8 cellular contexts compared by ENCODE assay signal in genomic region chr1:205591522-205592351, GRCh38.
DNase-seq lines count a peak whose midpoint lies in the region; ATAC-seq and TF ChIP-seq lines count a peak whose summit lies in the region.

No MANE protein-coding gene starts in this region.

- peak; percentile 10 for DNase-seq in AG09309 (ENCODE audit: low read depth)
- DNase-seq in NCI-H345 treated with DMSO at 0.1 percent for 48 hours (lab: John Stamatoyannopoulos, UW; ENCODE audit: unreplicated experiment), result peak; percentile 78
- DNase-seq in activated CD4-positive, CD25-positive, alpha-beta regulatory T cell treated with anti-CD3 and anti-CD28 coated beads, Interleukin-2, amount 50 U/mL, for 72 hours, result peak; percentile 93
- DNase-seq in cerebellar cortex (ENCODE audit: low spot score), result peak; percentile 81
- peak; percentile 57 for DNase-seq in kidney glomerular epithelial cell (lab: John Stamatoyannopoulos, UW)
- peak; percentile 73 to 92 for DNase-seq in stimulated activated CD4-positive, alpha-beta T cell treated with anti-CD3 and anti-CD28 coated beads, Interleukin-1b, Interleukin-23, amount 100 ng/mL, for 1 hour (ENCODE audit: low read depth in 2 of 2)

- peak overlapping the region; percentile 24 for H3K4me3 ChIP-seq in AG09309 (ENCODE audit: control insufficient read depth, low read depth, low read length)

- TF ChIP-seq CTCF in AG09309 (IDR thresholded peaks at IDR 0.05; ENCODE audit: control insufficient read depth, insufficient read depth, low read depth, low read length, missing control alignments), result peak; percentile 100

- peak; percentile 63 for ATAC-seq in GM19023 (IDR thresholded peaks at IDR 0.05; ENCODE audit: unreplicated experiment)
- ATAC-seq in HG03342 (IDR thresholded peaks at IDR 0.05; ENCODE audit: unreplicated experiment), result peak; percentile 68

Comparison
In these comparisons a context has a peak if more than half of its experiments do, and no peak if none do; other contexts are left out.
1. Peak in every context shown above with its lines: DNase-seq, ATAC-seq and H3K4me3 ChIP-seq.
2. DNase-seq: peak in every context shown above with its lines; median percentile 93 in activated CD4-positive, CD25-positive, alpha-beta regulatory T cell treated with anti-CD3 and anti-CD28 coated beads, Interleukin-2, amount 50 U/mL, for 72 hours; 82 in stimulated activated CD4-positive, alpha-beta T cell treated with anti-CD3 and anti-CD28 coated beads, Interleukin-1b, Interleukin-23, amount 100 ng/mL, for 1 hour; 81 in cerebellar cortex; 78 in NCI-H345 treated with DMSO at 0.1 percent for 48 hours; 57 in kidney glomerular epithelial cell; 10 in AG09309.